In genomic region chr11:13335319-13335718, GRCh38 we compare ENCODE assay signal across 8 cellular contexts. TPM values are rescaled to one million over a fixed set of nuclear protein-coding genes. Genes with fewer than 3 reads are reported as not detected.
DNase-seq lines count a peak whose midpoint lies in the region; ATAC-seq and TF ChIP-seq lines count a peak whose summit lies in the region.

No MANE protein-coding gene starts in this region.

- in situ Hi-C loops in GM13976 (cut with MboI; ENCODE audit: low sequenced_read_pairs, unreplicated experiment): loop anchor here (10.0 to 25.0 kb wide), 2 partner anchors 121 to 373 kb away; no protein-coding TSS in a partner anchor

- H3K27ac ChIP-seq in lower lobe of right lung: no peak overlapping the region

- TF ChIP-seq CTCF in GM13976 (IDR thresholded peaks at IDR 0.05; ENCODE audit: borderline replicate concordance, control extremely low read depth, extremely low read depth, insufficient read depth, missing control alignments) (peak; percentile 80), choroid plexus epithelial cell (conservative IDR thresholded peaks at IDR 0.05; ENCODE audit: low read depth, low read length) (peak; percentile 90), lower lobe of right lung (IDR thresholded peaks at IDR 0.05) (peak; percentile 80)

- peaks cover 78% of the 10 kb centered on the region for H3K4me1 ChIP-seq in lower lobe of right lung

- no peaks in the 10 kb centered on the region for H3K9me3 ChIP-seq in lower lobe of right lung

- intact Hi-C loops in lower lobe of right lung (cut with DNase I): no loop called here

- peak; percentile 46 for ATAC-seq in HG03045 (IDR thresholded peaks at IDR 0.05; ENCODE audit: unreplicated experiment)
- peak; percentile 62 to 72 for ATAC-seq in lower lobe of right lung
- ATAC-seq in HG03457 (IDR thresholded peaks at IDR 0.05; ENCODE audit: unreplicated experiment): no peak

- DNase-seq in GM13976 (ENCODE audit: low spot score) (peak; percentile 69), NCI-H446 (lab: John Stamatoyannopoulos, UW) (peak; percentile 59 to 68), choroid plexus epithelial cell (ENCODE audit: low read depth) (peak; percentile 79), lower lobe of right lung (peak; percentile 71)
- peak; percentile 46 for DNase-seq in activated CD4-positive, alpha-beta T cell treated with anti-CD3 and anti-CD28 coated beads for 1 hour
- peak; percentile 31 to 52 for DNase-seq in stimulated activated CD8-positive, alpha-beta memory T cell treated with anti-CD3 and anti-CD28 coated beads, Interleukin-2, amount 100 ng/mL, for 1 hour (ENCODE audit: low read depth in 2 of 2)

- no peak overlapping the region for H3K4me3 ChIP-seq in choroid plexus epithelial cell (ENCODE audit: low read depth, low read length)
- no peak overlapping the region for H3K4me3 ChIP-seq in lower lobe of right lung

- H3K27me3 ChIP-seq in lower lobe of right lung (ENCODE audit: low read depth): no peaks in the 10 kb centered on the region

- H3K36me3 ChIP-seq in lower lobe of right lung: no peaks in the 10 kb centered on the region

RNA-seq across cellular contexts. Expression of gene BMAL1, which starts 57.7 kb away (rescaled TPM):
- total RNA-seq in lower lobe of right lung: 25.2 TPM
